ENCODE assay signal across 1 cellular context in the genomic region with DNA sequence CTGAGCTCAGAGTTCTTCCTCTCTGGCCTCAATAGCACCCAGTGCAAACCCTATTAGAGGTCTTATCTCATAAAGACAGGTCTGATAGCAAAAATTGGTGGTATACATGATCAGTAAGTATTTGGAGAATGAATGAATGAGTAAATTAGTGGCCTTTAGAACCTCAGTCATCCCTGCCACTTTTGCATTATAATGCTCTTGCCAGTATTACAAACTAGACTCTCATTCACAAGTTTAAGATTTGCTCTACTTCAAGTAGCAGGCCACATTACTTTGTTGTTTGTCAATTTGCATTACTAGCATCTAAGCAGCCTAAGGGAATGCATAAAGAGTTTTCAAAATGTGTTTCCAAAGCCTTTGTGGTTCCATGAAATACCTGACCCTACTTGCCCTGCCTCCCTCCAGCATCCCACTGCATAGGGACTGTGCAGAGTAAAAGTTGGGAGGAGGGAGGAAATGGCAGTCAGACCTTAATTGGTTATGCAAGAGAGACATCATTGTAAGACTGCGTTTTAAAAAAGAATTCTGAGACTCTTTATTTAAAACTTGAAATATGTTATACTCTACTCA.
TF ChIP-seq lines count a peak whose summit lies in the region.

No MANE protein-coding gene starts in this region.

TF ChIP-seq in WTC11, 78 proteins besides CTCF, POLR2A, EP300 and RAD21:
- TF ChIP-seq, protein P1, sequence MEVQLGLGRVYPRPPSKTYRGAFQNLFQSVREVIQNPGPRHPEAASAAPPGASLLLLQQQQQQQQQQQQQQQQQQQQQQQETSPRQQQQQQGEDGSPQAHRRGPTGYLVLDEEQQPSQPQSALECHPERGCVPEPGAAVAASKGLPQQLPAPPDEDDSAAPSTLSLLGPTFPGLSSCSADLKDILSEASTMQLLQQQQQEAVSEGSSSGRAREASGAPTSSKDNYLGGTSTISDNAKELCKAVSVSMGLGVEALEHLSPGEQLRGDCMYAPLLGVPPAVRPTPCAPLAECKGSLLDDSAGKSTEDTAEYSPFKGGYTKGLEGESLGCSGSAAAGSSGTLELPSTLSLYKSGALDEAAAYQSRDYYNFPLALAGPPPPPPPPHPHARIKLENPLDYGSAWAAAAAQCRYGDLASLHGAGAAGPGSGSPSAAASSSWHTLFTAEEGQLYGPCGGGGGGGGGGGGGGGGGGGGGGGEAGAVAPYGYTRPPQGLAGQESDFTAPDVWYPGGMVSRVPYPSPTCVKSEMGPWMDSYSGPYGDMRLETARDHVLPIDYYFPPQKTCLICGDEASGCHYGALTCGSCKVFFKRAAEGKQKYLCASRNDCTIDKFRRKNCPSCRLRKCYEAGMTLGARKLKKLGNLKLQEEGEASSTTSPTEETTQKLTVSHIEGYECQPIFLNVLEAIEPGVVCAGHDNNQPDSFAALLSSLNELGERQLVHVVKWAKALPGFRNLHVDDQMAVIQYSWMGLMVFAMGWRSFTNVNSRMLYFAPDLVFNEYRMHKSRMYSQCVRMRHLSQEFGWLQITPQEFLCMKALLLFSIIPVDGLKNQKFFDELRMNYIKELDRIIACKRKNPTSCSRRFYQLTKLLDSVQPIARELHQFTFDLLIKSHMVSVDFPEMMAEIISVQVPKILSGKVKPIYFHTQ (CRISPR knock-in tag; IDR thresholded peaks at IDR 0.05): no peak
- TF ChIP-seq TEAD1 (CRISPR knock-in tag; IDR thresholded peaks at IDR 0.05) (no peak), NR3C1 (CRISPR knock-in tag; conservative IDR thresholded peaks at IDR 0.05; ENCODE audit: low read depth) (no peak), ETV6 (CRISPR knock-in tag; IDR thresholded peaks at IDR 0.05) (no peak), OVOL2 (CRISPR knock-in tag; IDR thresholded peaks at IDR 0.05; ENCODE audit: borderline replicate concordance) (no peak), EMX1 (CRISPR knock-in tag; IDR thresholded peaks at IDR 0.05) (no peak), MYBL2 (CRISPR knock-in tag; IDR thresholded peaks at IDR 0.05) (no peak), TEAD4 (CRISPR knock-in tag; IDR thresholded peaks at IDR 0.05) (no peak), ZNF138 (CRISPR knock-in tag; conservative IDR thresholded peaks at IDR 0.05) (no peak), FOXJ3 (CRISPR knock-in tag; IDR thresholded peaks at IDR 0.05; ENCODE audit: borderline replicate concordance) (no peak), GABPB1 (CRISPR knock-in tag; IDR thresholded peaks at IDR 0.05) (no peak)
- TF ChIP-seq, protein P2, sequence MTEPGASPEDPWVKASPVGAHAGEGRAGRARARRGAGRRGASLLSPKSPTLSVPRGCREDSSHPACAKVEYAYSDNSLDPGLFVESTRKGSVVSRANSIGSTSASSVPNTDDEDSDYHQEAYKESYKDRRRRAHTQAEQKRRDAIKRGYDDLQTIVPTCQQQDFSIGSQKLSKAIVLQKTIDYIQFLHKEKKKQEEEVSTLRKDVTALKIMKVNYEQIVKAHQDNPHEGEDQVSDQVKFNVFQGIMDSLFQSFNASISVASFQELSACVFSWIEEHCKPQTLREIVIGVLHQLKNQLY (CRISPR knock-in tag; IDR thresholded peaks at IDR 0.05): no peak
- TF ChIP-seq, protein P3, sequence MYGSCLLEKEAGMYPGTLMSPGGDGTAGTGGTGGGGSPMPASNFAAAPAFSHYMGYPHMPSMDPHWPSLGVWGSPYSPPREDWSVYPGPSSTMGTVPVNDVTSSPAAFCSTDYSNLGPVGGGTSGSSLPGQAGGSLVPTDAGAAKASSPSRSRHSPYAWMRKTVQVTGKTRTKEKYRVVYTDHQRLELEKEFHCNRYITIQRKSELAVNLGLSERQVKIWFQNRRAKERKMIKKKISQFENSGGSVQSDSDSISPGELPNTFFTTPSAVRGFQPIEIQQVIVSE (CRISPR knock-in tag; IDR thresholded peaks at IDR 0.05; ENCODE audit: borderline replicate concordance): no peak
- TF ChIP-seq, protein P4, sequence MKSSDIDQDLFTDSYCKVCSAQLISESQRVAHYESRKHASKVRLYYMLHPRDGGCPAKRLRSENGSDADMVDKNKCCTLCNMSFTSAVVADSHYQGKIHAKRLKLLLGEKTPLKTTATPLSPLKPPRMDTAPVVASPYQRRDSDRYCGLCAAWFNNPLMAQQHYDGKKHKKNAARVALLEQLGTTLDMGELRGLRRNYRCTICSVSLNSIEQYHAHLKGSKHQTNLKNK (CRISPR knock-in tag; IDR thresholded peaks at IDR 0.05): no peak
- TF ChIP-seq, protein P5, sequence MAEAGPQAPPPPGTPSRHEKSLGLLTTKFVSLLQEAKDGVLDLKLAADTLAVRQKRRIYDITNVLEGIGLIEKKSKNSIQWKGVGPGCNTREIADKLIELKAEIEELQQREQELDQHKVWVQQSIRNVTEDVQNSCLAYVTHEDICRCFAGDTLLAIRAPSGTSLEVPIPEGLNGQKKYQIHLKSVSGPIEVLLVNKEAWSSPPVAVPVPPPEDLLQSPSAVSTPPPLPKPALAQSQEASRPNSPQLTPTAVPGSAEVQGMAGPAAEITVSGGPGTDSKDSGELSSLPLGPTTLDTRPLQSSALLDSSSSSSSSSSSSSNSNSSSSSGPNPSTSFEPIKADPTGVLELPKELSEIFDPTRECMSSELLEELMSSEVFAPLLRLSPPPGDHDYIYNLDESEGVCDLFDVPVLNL (CRISPR knock-in tag; IDR thresholded peaks at IDR 0.05; ENCODE audit: borderline replicate concordance, low read depth): no peak
- TF ChIP-seq, protein P6, sequence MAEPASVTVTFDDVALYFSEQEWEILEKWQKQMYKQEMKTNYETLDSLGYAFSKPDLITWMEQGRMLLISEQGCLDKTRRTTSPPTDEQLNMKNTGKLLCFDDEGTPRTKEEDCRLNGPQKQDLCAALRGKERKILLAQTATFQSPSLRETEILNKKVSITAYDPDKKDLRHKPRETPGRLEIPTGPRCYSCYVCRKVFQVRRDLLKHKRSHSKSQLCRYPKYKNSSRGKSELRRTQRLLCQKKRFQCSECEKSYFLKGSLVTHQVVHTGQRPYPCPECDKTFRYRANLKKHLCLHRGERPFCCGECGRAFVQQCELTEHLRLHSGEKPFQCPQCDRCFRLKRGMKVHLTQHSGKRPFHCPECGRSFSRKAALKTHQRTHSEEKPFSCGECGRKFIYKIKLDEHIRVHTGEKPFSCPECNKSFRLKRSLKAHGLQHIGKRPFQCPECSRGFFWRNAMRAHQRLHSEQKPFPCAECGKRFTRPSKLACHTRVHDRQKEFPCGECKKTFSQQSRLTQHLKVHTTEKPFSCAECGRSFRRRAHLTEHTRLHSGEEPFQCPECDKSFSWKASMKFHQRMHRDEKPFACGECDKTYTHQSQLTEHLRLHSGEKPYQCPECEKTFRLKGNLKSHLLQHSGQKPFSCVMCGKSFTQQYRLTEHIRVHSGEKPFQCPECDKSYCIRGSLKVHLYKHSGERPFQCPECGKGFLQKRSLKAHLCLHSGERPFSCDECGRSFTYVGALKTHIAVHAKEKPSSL (CRISPR knock-in tag; conservative IDR thresholded peaks at IDR 0.05): no peak
- TF ChIP-seq, protein P7, sequence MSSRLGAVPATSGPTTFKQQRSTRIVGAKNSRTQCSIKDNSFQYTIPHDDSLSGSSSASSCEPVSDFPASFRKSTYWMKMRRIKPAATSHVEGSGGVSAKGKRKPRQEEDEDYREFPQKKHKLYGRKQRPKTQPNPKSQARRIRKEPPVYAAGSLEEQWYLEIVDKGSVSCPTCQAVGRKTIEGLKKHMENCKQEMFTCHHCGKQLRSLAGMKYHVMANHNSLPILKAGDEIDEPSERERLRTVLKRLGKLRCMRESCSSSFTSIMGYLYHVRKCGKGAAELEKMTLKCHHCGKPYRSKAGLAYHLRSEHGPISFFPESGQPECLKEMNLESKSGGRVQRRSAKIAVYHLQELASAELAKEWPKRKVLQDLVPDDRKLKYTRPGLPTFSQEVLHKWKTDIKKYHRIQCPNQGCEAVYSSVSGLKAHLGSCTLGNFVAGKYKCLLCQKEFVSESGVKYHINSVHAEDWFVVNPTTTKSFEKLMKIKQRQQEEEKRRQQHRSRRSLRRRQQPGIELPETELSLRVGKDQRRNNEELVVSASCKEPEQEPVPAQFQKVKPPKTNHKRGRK (CRISPR knock-in tag; IDR thresholded peaks at IDR 0.05; ENCODE audit: borderline replicate concordance): no peak
- TF ChIP-seq, protein P8, sequence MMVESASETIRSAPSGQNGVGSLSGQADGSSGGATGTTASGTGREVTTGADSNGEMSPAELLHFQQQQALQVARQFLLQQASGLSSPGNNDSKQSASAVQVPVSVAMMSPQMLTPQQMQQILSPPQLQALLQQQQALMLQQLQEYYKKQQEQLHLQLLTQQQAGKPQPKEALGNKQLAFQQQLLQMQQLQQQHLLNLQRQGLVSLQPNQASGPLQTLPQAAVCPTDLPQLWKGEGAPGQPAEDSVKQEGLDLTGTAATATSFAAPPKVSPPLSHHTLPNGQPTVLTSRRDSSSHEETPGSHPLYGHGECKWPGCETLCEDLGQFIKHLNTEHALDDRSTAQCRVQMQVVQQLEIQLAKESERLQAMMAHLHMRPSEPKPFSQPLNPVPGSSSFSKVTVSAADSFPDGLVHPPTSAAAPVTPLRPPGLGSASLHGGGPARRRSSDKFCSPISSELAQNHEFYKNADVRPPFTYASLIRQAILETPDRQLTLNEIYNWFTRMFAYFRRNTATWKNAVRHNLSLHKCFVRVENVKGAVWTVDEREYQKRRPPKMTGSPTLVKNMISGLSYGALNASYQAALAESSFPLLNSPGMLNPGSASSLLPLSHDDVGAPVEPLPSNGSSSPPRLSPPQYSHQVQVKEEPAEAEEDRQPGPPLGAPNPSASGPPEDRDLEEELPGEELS (CRISPR knock-in tag; IDR thresholded peaks at IDR 0.05): no peak
- TF ChIP-seq, protein P9, sequence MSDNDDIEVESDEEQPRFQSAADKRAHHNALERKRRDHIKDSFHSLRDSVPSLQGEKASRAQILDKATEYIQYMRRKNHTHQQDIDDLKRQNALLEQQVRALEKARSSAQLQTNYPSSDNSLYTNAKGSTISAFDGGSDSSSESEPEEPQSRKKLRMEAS (CRISPR knock-in tag; IDR thresholded peaks at IDR 0.05): no peak
- TF ChIP-seq, protein P10, sequence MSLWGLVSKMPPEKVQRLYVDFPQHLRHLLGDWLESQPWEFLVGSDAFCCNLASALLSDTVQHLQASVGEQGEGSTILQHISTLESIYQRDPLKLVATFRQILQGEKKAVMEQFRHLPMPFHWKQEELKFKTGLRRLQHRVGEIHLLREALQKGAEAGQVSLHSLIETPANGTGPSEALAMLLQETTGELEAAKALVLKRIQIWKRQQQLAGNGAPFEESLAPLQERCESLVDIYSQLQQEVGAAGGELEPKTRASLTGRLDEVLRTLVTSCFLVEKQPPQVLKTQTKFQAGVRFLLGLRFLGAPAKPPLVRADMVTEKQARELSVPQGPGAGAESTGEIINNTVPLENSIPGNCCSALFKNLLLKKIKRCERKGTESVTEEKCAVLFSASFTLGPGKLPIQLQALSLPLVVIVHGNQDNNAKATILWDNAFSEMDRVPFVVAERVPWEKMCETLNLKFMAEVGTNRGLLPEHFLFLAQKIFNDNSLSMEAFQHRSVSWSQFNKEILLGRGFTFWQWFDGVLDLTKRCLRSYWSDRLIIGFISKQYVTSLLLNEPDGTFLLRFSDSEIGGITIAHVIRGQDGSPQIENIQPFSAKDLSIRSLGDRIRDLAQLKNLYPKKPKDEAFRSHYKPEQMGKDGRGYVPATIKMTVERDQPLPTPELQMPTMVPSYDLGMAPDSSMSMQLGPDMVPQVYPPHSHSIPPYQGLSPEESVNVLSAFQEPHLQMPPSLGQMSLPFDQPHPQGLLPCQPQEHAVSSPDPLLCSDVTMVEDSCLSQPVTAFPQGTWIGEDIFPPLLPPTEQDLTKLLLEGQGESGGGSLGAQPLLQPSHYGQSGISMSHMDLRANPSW (CRISPR knock-in tag; conservative IDR thresholded peaks at IDR 0.05; ENCODE audit: low read depth): no peak
